ENCODE assay signal across 1 cellular context in genomic region chr2:112584891-112585250, GRCh38.
TF ChIP-seq lines count a peak whose summit lies in the region.

No MANE protein-coding gene starts in this region.

TF ChIP-seq in HepG2, 621 proteins besides CTCF, POLR2A, EP300 and RAD21 (continues in another document):
- peak; percentile 14; the same call in 1 of the 2 replicates for TF ChIP-seq ZFP37 (CRISPR knock-in tag; IDR thresholded peaks at IDR 0.05; ENCODE audit: borderline replicate concordance)
- TF ChIP-seq, protein P1, sequence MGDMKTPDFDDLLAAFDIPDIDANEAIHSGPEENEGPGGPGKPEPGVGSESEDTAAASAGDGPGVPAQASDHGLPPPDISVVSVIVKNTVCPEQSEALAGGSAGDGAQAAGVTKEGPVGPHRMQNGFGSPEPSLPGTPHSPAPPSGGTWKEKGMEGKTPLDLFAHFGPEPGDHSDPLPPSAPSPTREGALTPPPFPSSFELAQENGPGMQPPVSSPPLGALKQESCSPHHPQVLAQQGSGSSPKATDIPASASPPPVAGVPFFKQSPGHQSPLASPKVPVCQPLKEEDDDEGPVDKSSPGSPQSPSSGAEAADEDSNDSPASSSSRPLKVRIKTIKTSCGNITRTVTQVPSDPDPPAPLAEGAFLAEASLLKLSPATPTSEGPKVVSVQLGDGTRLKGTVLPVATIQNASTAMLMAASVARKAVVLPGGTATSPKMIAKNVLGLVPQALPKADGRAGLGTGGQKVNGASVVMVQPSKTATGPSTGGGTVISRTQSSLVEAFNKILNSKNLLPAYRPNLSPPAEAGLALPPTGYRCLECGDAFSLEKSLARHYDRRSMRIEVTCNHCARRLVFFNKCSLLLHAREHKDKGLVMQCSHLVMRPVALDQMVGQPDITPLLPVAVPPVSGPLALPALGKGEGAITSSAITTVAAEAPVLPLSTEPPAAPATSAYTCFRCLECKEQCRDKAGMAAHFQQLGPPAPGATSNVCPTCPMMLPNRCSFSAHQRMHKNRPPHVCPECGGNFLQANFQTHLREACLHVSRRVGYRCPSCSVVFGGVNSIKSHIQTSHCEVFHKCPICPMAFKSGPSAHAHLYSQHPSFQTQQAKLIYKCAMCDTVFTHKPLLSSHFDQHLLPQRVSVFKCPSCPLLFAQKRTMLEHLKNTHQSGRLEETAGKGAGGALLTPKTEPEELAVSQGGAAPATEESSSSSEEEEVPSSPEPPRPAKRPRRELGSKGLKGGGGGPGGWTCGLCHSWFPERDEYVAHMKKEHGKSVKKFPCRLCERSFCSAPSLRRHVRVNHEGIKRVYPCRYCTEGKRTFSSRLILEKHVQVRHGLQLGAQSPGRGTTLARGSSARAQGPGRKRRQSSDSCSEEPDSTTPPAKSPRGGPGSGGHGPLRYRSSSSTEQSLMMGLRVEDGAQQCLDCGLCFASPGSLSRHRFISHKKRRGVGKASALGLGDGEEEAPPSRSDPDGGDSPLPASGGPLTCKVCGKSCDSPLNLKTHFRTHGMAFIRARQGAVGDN (CRISPR knock-in tag; IDR thresholded peaks at IDR 0.05), result 0 out of 2 replicates have a peak, but pooled peaks have one; percentile 3
- no peak for TF ChIP-seq ZBTB20 (CRISPR knock-in tag; IDR thresholded peaks at IDR 0.05; ENCODE audit: borderline replicate concordance, low read depth)
- TF ChIP-seq SMAD3 (CRISPR knock-in tag; IDR thresholded peaks at IDR 0.05), result 0 out of 2 replicates have a peak, but pooled peaks have one; percentile 3
- no peak for TF ChIP-seq ZNF615 (CRISPR knock-in tag; IDR thresholded peaks at IDR 0.05; ENCODE audit: borderline replicate concordance)
- TF ChIP-seq, protein P2, sequence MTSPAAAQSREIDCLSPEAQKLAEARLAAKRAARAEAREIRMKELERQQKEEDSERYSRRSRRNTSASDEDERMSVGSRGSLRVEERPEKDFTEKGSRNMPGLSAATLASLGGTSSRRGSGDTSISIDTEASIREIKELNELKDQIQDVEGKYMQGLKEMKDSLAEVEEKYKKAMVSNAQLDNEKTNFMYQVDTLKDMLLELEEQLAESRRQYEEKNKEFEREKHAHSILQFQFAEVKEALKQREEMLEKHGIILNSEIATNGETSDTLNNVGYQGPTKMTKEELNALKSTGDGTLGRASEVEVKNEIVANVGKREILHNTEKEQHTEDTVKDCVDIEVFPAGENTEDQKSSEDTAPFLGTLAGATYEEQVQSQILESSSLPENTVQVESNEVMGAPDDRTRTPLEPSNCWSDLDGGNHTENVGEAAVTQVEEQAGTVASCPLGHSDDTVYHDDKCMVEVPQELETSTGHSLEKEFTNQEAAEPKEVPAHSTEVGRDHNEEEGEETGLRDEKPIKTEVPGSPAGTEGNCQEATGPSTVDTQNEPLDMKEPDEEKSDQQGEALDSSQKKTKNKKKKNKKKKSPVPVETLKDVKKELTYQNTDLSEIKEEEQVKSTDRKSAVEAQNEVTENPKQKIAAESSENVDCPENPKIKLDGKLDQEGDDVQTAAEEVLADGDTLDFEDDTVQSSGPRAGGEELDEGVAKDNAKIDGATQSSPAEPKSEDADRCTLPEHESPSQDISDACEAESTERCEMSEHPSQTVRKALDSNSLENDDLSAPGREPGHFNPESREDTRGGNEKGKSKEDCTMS (CRISPR knock-in tag; conservative IDR thresholded peaks at IDR 0.05), result no peak
- TF ChIP-seq ZNF703 (CRISPR knock-in tag; IDR thresholded peaks at IDR 0.05; ENCODE audit: borderline replicate concordance), result no peak
- TF ChIP-seq, protein P3, sequence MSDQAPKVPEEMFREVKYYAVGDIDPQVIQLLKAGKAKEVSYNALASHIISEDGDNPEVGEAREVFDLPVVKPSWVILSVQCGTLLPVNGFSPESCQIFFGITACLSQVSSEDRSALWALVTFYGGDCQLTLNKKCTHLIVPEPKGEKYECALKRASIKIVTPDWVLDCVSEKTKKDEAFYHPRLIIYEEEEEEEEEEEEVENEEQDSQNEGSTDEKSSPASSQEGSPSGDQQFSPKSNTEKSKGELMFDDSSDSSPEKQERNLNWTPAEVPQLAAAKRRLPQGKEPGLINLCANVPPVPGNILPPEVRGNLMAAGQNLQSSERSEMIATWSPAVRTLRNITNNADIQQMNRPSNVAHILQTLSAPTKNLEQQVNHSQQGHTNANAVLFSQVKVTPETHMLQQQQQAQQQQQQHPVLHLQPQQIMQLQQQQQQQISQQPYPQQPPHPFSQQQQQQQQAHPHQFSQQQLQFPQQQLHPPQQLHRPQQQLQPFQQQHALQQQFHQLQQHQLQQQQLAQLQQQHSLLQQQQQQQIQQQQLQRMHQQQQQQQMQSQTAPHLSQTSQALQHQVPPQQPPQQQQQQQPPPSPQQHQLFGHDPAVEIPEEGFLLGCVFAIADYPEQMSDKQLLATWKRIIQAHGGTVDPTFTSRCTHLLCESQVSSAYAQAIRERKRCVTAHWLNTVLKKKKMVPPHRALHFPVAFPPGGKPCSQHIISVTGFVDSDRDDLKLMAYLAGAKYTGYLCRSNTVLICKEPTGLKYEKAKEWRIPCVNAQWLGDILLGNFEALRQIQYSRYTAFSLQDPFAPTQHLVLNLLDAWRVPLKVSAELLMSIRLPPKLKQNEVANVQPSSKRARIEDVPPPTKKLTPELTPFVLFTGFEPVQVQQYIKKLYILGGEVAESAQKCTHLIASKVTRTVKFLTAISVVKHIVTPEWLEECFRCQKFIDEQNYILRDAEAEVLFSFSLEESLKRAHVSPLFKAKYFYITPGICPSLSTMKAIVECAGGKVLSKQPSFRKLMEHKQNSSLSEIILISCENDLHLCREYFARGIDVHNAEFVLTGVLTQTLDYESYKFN (CRISPR knock-in tag; conservative IDR thresholded peaks at IDR 0.05), result 0 out of 2 replicates have a peak, but pooled peaks have one; percentile 3
- no peak; the same call in 1 of the 2 replicates for TF ChIP-seq TOPORS (CRISPR knock-in tag; IDR thresholded peaks at IDR 0.05)
- TF ChIP-seq CHD4 (IDR thresholded peaks at IDR 0.05; ENCODE audit: borderline replicate concordance, low read length), result peak; percentile 69; the same call in 1 of the 2 replicates
- 0 out of 2 replicates have a peak, but pooled peaks have one; percentile 15 for TF ChIP-seq FLYWCH1 (CRISPR knock-in tag; IDR thresholded peaks at IDR 0.05)
- no peak for TF ChIP-seq ARNT (IDR thresholded peaks at IDR 0.05)
- no peak for TF ChIP-seq ARID2 (CRISPR knock-in tag; IDR thresholded peaks at IDR 0.05; ENCODE audit: borderline replicate concordance)
- TF ChIP-seq ZBTB38 (CRISPR knock-in tag; IDR thresholded peaks at IDR 0.05), result no peak
- TF ChIP-seq MEIS1 (CRISPR knock-in tag; IDR thresholded peaks at IDR 0.05; ENCODE audit: borderline replicate concordance), result no peak
- TF ChIP-seq, protein P4, sequence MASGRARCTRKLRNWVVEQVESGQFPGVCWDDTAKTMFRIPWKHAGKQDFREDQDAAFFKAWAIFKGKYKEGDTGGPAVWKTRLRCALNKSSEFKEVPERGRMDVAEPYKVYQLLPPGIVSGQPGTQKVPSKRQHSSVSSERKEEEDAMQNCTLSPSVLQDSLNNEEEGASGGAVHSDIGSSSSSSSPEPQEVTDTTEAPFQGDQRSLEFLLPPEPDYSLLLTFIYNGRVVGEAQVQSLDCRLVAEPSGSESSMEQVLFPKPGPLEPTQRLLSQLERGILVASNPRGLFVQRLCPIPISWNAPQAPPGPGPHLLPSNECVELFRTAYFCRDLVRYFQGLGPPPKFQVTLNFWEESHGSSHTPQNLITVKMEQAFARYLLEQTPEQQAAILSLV (CRISPR knock-in tag; IDR thresholded peaks at IDR 0.05; ENCODE audit: borderline replicate concordance), result no peak
- no peak for TF ChIP-seq CHD2 (IDR thresholded peaks at IDR 0.05; ENCODE audit: low read depth, low read length)
- no peak for TF ChIP-seq ZNF772 (CRISPR knock-in tag; IDR thresholded peaks at IDR 0.05)
- no peak for TF ChIP-seq ZNF660 (CRISPR knock-in tag; IDR thresholded peaks at IDR 0.05; ENCODE audit: borderline replicate concordance, low read depth)
- no peak for TF ChIP-seq PTBP1 (IDR thresholded peaks at IDR 0.05; ENCODE audit: low read depth, low read length, poor library complexity, severe bottlenecking)
- TF ChIP-seq HHEX (CRISPR knock-in tag; IDR thresholded peaks at IDR 0.05), result no peak
- TF ChIP-seq SKI (IDR thresholded peaks at IDR 0.05; ENCODE audit: partially characterized antibody), result no peak
- no peak for TF ChIP-seq PRPF4 (IDR thresholded peaks at IDR 0.05; ENCODE audit: low read depth, low read length, poor library complexity, severe bottlenecking)
- no peak for TF ChIP-seq ZNF782 (CRISPR knock-in tag; IDR thresholded peaks at IDR 0.05; ENCODE audit: borderline replicate concordance)
- no peak for TF ChIP-seq ZNF136 (CRISPR knock-in tag; IDR thresholded peaks at IDR 0.05; ENCODE audit: low read depth)
- no peak; the same call in 1 of the 2 replicates for TF ChIP-seq HNF4G (IDR thresholded peaks at IDR 0.05; ENCODE audit: borderline replicate concordance, low read depth, low read length)
- peak; percentile 62; the same call in 1 of the 2 replicates for TF ChIP-seq HNF4G (CRISPR knock-in tag; IDR thresholded peaks at IDR 0.05; ENCODE audit: borderline replicate concordance, low read depth)
- no peak for TF ChIP-seq MBD4 (IDR thresholded peaks at IDR 0.05; ENCODE audit: borderline replicate concordance, low read length)
- TF ChIP-seq SMAD9 (CRISPR knock-in tag; IDR thresholded peaks at IDR 0.05), result 0 out of 2 replicates have a peak, but pooled peaks have one; percentile 22
- no peak for TF ChIP-seq TAF1 (CRISPR knock-in tag; IDR thresholded peaks at IDR 0.05)
- TF ChIP-seq, protein P5, sequence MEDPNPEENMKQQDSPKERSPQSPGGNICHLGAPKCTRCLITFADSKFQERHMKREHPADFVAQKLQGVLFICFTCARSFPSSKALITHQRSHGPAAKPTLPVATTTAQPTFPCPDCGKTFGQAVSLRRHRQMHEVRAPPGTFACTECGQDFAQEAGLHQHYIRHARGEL (CRISPR knock-in tag; IDR thresholded peaks at IDR 0.05), result no peak
- no peak for TF ChIP-seq ETS1 (CRISPR knock-in tag; IDR thresholded peaks at IDR 0.05)
- TF ChIP-seq, protein P6, sequence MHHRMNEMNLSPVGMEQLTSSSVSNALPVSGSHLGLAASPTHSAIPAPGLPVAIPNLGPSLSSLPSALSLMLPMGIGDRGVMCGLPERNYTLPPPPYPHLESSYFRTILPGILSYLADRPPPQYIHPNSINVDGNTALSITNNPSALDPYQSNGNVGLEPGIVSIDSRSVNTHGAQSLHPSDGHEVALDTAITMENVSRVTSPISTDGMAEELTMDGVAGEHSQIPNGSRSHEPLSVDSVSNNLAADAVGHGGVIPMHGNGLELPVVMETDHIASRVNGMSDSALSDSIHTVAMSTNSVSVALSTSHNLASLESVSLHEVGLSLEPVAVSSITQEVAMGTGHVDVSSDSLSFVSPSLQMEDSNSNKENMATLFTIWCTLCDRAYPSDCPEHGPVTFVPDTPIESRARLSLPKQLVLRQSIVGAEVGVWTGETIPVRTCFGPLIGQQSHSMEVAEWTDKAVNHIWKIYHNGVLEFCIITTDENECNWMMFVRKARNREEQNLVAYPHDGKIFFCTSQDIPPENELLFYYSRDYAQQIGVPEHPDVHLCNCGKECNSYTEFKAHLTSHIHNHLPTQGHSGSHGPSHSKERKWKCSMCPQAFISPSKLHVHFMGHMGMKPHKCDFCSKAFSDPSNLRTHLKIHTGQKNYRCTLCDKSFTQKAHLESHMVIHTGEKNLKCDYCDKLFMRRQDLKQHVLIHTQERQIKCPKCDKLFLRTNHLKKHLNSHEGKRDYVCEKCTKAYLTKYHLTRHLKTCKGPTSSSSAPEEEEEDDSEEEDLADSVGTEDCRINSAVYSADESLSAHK (CRISPR knock-in tag; IDR thresholded peaks at IDR 0.05; ENCODE audit: borderline replicate concordance), result no peak
- no peak for TF ChIP-seq ZNF776 (CRISPR knock-in tag; IDR thresholded peaks at IDR 0.05)
- no peak for TF ChIP-seq ZNF75D (CRISPR knock-in tag; IDR thresholded peaks at IDR 0.05; ENCODE audit: borderline replicate concordance)
- no peak for TF ChIP-seq ZBTB26 (CRISPR knock-in tag; IDR thresholded peaks at IDR 0.05; ENCODE audit: borderline replicate concordance)
- no peak for TF ChIP-seq STAT6 (CRISPR knock-in tag; IDR thresholded peaks at IDR 0.05; ENCODE audit: borderline replicate concordance)
- TF ChIP-seq KDM3A (CRISPR knock-in tag; IDR thresholded peaks at IDR 0.05; ENCODE audit: low read depth), result no peak
- no peak for TF ChIP-seq GLMP (CRISPR knock-in tag; IDR thresholded peaks at IDR 0.05; ENCODE audit: borderline replicate concordance)
